In the genomic region with DNA sequence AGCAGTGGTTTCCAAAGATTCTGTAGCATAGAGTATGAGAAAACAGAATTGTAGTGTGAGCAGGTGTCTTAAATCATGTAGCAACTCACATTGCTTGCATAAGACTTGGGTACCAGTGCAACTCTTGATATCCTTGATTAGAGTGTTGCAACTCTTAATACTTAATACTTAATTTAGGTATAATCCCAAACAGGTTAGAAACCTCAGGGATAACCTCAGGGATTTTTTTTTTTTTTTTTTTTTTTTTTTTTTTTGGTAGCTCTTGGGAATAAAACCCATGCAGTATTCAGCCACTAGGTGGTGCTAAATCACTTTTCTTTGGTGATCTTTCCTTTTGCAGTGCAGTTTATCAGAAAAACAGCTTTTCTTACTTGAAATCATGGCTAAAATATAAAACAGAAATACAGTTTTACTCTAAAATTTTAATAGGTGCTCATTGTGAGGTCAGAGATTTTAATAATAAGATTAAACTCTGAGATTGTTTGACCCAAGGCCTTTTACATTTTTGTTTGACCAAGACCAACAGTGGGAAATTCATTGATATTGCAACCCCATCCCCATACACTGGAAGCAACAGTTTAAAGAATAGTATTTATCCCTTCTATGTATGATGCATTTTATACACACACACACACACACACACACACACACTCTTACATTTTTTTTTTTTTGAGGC, we compare ENCODE assay signal across 8 cellular contexts. TPM values are rescaled to one million over a fixed set of nuclear protein-coding genes. Genes with fewer than 3 reads are reported as not detected.
DNase-seq lines count a peak whose midpoint lies in the region; ATAC-seq and TF ChIP-seq lines count a peak whose summit lies in the region.

No MANE protein-coding gene starts in this region.

- no peak overlapping the region for H2BK5ac ChIP-seq in IMR-90 (ENCODE audit: low read depth, low read length, poor library complexity, severe bottlenecking)

- H3K4me1 ChIP-seq in IMR-90 (ENCODE audit: control insufficient read depth, insufficient read depth, low read length), result peaks cover 1% of the 10 kb centered on the region
- H3K4me1 ChIP-seq in Panc1 (ENCODE audit: control insufficient read depth, insufficient read depth, low read length), result no peaks in the 10 kb centered on the region

- H3K9me1 ChIP-seq in IMR-90 (ENCODE audit: insufficient read depth, low read length), result no peaks in the 10 kb centered on the region

- TF ChIP-seq CTCF in IMR-90 (conservative IDR thresholded peaks at IDR 0.05; ENCODE audit: low read depth, low read length) (peak; percentile 76), Panc1 (IDR thresholded peaks at IDR 0.05) (peak; percentile 72; the same call in 1 of the 2 replicates), choroid plexus epithelial cell (conservative IDR thresholded peaks at IDR 0.05; ENCODE audit: low read depth, low read length) (peak; percentile 59)

- H3K14ac ChIP-seq in IMR-90 (replicated peaks; ENCODE audit: low read depth, low read length), result no peak overlapping the region

- ATAC-seq in IMR-90 (ENCODE audit: low read depth) (peak; percentile 44; the same call in 1 of the 2 replicates), Panc1 (no peak), HG02885 (IDR thresholded peaks at IDR 0.05; ENCODE audit: poor library complexity, unreplicated experiment) (no peak), GM18520 (IDR thresholded peaks at IDR 0.05; ENCODE audit: unreplicated experiment) (no peak)

- CTCF ChIA-PET in IMR-90 (lab: Yijun Ruan, JAX) (interaction anchor here (0.5 to 2.0 kb wide), 15 partner anchors 9 to 411 kb away, joined by 3 to 12 read pairs (median 4); partner anchors contain the start of gene LIX1), Panc1 (lab: Charles Lee) (interaction anchor here (0.6 to 1.2 kb wide), 15 partner anchors 8 to 794 kb away, joined by 3 to 21 read pairs (median 6); partner anchors contain the start of gene LIX1)

- H4K8ac ChIP-seq in IMR-90 (ENCODE audit: low read depth in 2 of 2, low read length in 2 of 2), result no peak overlapping the region

- H2BK20ac ChIP-seq in IMR-90 (ENCODE audit: low read depth, low read length), result no peak overlapping the region

- no peak overlapping the region for H3K4ac ChIP-seq in IMR-90 (ENCODE audit: low read depth, low read length)

- no peaks in the 10 kb centered on the region for H3K9me3 Mint-ChIP-seq in activated CD4-positive, alpha-beta T cell treated with anti-CD3 and anti-CD28 coated beads, Interleukin-2, amount 10 ng/mL, durations not matched to agents 24 days and 14 days

- no peak overlapping the region for H3K4me2 ChIP-seq in IMR-90 (ENCODE audit: low read depth, low read length)

- DNase-seq in activated CD4-positive, alpha-beta T cell treated with anti-CD3 and anti-CD28 coated beads, Interleukin-2, amount 10 ng/mL, durations not matched to agents 24 days and 14 days, result peak; percentile 86
- no peak for DNase-seq in activated CD4-positive, alpha-beta T cell treated with anti-CD3 and anti-CD28 coated beads for 1 hour
- peak; percentile 69 for DNase-seq in IMR-90
- DNase-seq in Panc1 (ENCODE audit: low read depth, low spot score), result peak; percentile 36
- DNase-seq in choroid plexus epithelial cell (ENCODE audit: low read depth), result peak; percentile 85
- peak; percentile 69 to 80 for DNase-seq in lung microvascular endothelial cell (ENCODE audit: low read depth in 2 of 2)

- H2AK9ac ChIP-seq in IMR-90 (replicated peaks; ENCODE audit: low read depth, low read length, poor library complexity), result no peak overlapping the region

- no peak overlapping the region for H3K18ac ChIP-seq in IMR-90 (ENCODE audit: low read depth, low read length)

- no peak overlapping the region for H2AFZ ChIP-seq in IMR-90 (replicated peaks; ENCODE audit: low read length, poor library complexity)

- H3K4me3 Mint-ChIP-seq in activated CD4-positive, alpha-beta T cell treated with anti-CD3 and anti-CD28 coated beads, Interleukin-2, amount 10 ng/mL, durations not matched to agents 24 days and 14 days, result no peak overlapping the region

- no peak overlapping the region for H3K23ac ChIP-seq in IMR-90 (ENCODE audit: low read depth, low read length)

- H2BK120ac ChIP-seq in IMR-90 (ENCODE audit: low read depth, low read length), result no peak overlapping the region

- no peaks in the 10 kb centered on the region for H4K20me1 ChIP-seq in IMR-90 (ENCODE audit: insufficient read depth, low read length)

- dilution Hi-C loops in IMR-90 (cut with HindIII; ENCODE audit: low sequenced_read_pairs, unreplicated experiment), result no loop called here

- intact Hi-C loops in activated CD4-positive, alpha-beta T cell treated with anti-CD3 and anti-CD28 coated beads, Interleukin-2, amount 10 ng/mL, durations not matched to agents 24 days and 14 days (cut with micrococcal nuclease), result loop anchor here (1.0 kb wide), 2 partner anchors 138 to 411 kb away; no protein-coding TSS in a partner anchor
- intact Hi-C loops in IMR-90 (cut with micrococcal nuclease), result loop anchor here (1.0 to 10.0 kb wide), 4 partner anchors 140 to 410 kb away; no protein-coding TSS in a partner anchor
- intact Hi-C loops in Panc1 (cut with micrococcal nuclease; ENCODE audit: unreplicated experiment), result loop anchor here (2.0 to 10.0 kb wide), 3 partner anchors 120 to 410 kb away; no protein-coding TSS in a partner anchor

- H3K27ac ChIP-seq in IMR-90 (ENCODE audit: insufficient read depth, low read length) (no peak overlapping the region), Panc1 (ENCODE audit: low read length) (no peak overlapping the region)

- BruUV-seq in IMR-90 (replicated peaks; lab: Mats Ljungman, UMichigan), result no TSS peak
- BruUV-seq in Panc1 (replicated peaks; lab: Mats Ljungman, UMichigan), result no TSS peak

- H3K4me1 Mint-ChIP-seq in activated CD4-positive, alpha-beta T cell treated with anti-CD3 and anti-CD28 coated beads, Interleukin-2, amount 10 ng/mL, durations not matched to agents 24 days and 14 days, result no peaks in the 10 kb centered on the region

- H2BK15ac ChIP-seq in IMR-90 (ENCODE audit: low read depth, low read length), result no peak overlapping the region

- peaks cover 7 to 20% of the 10 kb centered on the region in 2 experiments; a peak in 3 of 4 replicates for H3K79me1 ChIP-seq in IMR-90 (ENCODE audit: low read depth in 1 of 2, low read length in 2 of 2)

- no peak overlapping the region for H4K91ac ChIP-seq in IMR-90 (ENCODE audit: insufficient read depth, low read depth, low read length)

- no peak overlapping the region for H3K27ac Mint-ChIP-seq in activated CD4-positive, alpha-beta T cell treated with anti-CD3 and anti-CD28 coated beads, Interleukin-2, amount 10 ng/mL, durations not matched to agents 24 days and 14 days

- H3K27me3 ChIP-seq in IMR-90 (ENCODE audit: control insufficient read depth, insufficient read depth, low read length) (no peaks in the 10 kb centered on the region), Panc1 (ENCODE audit: control insufficient read depth, insufficient read depth, low read length) (no peaks in the 10 kb centered on the region)

- POLR2A ChIA-PET in IMR-90 (lab: Charles Lee; ENCODE audit: unreplicated experiment) (no interaction called here), Panc1 (lab: Charles Lee) (interaction anchor here (0.6 kb wide), 1 partner anchor 32 kb away, joined by 3 read pairs; no protein-coding TSS in a partner anchor)

- H3K9me3 ChIP-seq in IMR-90 (ENCODE audit: control insufficient read depth, insufficient read depth, low read length) (no peaks in the 10 kb centered on the region), Panc1 (ENCODE audit: control insufficient read depth, insufficient read depth, low read depth, low read length) (no peaks in the 10 kb centered on the region)

- no peak overlapping the region for H4K5ac ChIP-seq in IMR-90 (ENCODE audit: low read depth, low read length)

- no peak overlapping the region for H3K9ac ChIP-seq in IMR-90 (ENCODE audit: low read depth, low read length)

- in situ Hi-C loops in IMR-90 (cut with MboI; ENCODE audit: low sequenced_read_pairs), result loop anchor here (5.0 kb wide), 1 partner anchor 410 kb away; no protein-coding TSS in a partner anchor
- in situ Hi-C loops in Panc1 (cut with HindIII; ENCODE audit: low pct_unique_long_range_greater_than_20kb, low sequenced_read_pairs), result no loop called here

- no peaks in the 10 kb centered on the region for H3K27me3 Mint-ChIP-seq in activated CD4-positive, alpha-beta T cell treated with anti-CD3 and anti-CD28 coated beads, Interleukin-2, amount 10 ng/mL, durations not matched to agents 24 days and 14 days

- H3K4me3 ChIP-seq in IMR-90 (ENCODE audit: insufficient read depth, low read depth, low read length) (no peak overlapping the region), Panc1 (ENCODE audit: low read depth in 2 of 2, low read length in 2 of 2) (no peak overlapping the region), choroid plexus epithelial cell (ENCODE audit: low read depth, low read length) (no peak overlapping the region)

- no peak for TF ChIP-seq POLR2A in IMR-90 (IDR thresholded peaks at IDR 0.05; ENCODE audit: low read depth, low read length)

- H2AK5ac ChIP-seq in IMR-90 (ENCODE audit: low read depth, low read length), result no peak overlapping the region

- H3K36me3 ChIP-seq in IMR-90 (ENCODE audit: control insufficient read depth, insufficient read depth, low read length), result peaks cover 52% of the 10 kb centered on the region
- H3K36me3 ChIP-seq in Panc1 (ENCODE audit: control insufficient read depth, insufficient read depth, low read length), result peaks cover 42% of the 10 kb centered on the region

- peak; percentile 68 for TF ChIP-seq RAD21 in IMR-90 (IDR thresholded peaks at IDR 0.05; ENCODE audit: low read length)

- H3K36me3 Mint-ChIP-seq in activated CD4-positive, alpha-beta T cell treated with anti-CD3 and anti-CD28 coated beads, Interleukin-2, amount 10 ng/mL, durations not matched to agents 24 days and 14 days (ENCODE audit: low read depth), result peaks cover 50% of the 10 kb centered on the region

- H3K56ac ChIP-seq in IMR-90 (ENCODE audit: extremely low read depth, insufficient read depth, low read length), result no peak overlapping the region

TF ChIP-seq in IMR-90, 13 proteins besides CTCF, POLR2A, EP300 and RAD21:
- TF ChIP-seq BHLHE40 (IDR thresholded peaks at IDR 0.05; ENCODE audit: low read depth, low read length), result no peak
- no peak for TF ChIP-seq RCOR1 (IDR thresholded peaks at IDR 0.05; ENCODE audit: insufficient replicate concordance, low read length)
- no peak for TF ChIP-seq FOS (IDR thresholded peaks at IDR 0.05; ENCODE audit: low read depth, low read length)
- peak; percentile 69 for TF ChIP-seq SMC3 (IDR thresholded peaks at IDR 0.05; ENCODE audit: low read depth, low read length)
- TF ChIP-seq CHD1 (IDR thresholded peaks at IDR 0.05; ENCODE audit: low read depth, low read length), result no peak
- TF ChIP-seq MAZ (IDR thresholded peaks at IDR 0.05; ENCODE audit: borderline replicate concordance, low read depth, low read length), result no peak
TF ChIP-seq in IMR-90: peak in this region for 1.

RNA-seq across cellular contexts. Expression of gene ERAP1, which starts 55.3 kb away (rescaled TPM):
- 91.6 and 99.1 TPM in 2 replicates for total RNA-seq in activated CD4-positive, alpha-beta T cell treated with anti-CD3 and anti-CD28 coated beads, Interleukin-2, amount 10 ng/mL, durations not matched to agents 24 days and 14 days
- total RNA-seq in IMR-90 (2012; rRNA removed), result 17.8 and 22.2 TPM in 2 replicates
- polyA plus RNA-seq in IMR-90 (2012; rRNA removed), result 24.2 and 27.2 TPM in 2 replicates
- polyA plus RNA-seq in IMR-90 (2012; cell fraction: cytosol; rRNA removed), result 6.1 and 12.0 TPM in 2 replicates
- 10.4 and 31.9 TPM in 2 replicates for polyA plus RNA-seq in IMR-90 (2012; cell fraction: nucleus; rRNA removed; ENCODE audit: low replicate concordance)
- total RNA-seq in Panc1 (2021; ENCODE audit: unreplicated experiment), result 54.6 TPM
- polyA plus RNA-seq in Panc1 (2012; ENCODE audit: insufficient read length), result 28.4 TPM
- 40.5 and 57.3 TPM in 2 replicates for total RNA-seq in lung microvascular endothelial cell
